ENCODE assay signal across 8 cellular contexts in genomic region chr14:44316647-44317432, GRCh38.
DNase-seq lines count a peak whose midpoint lies in the region; ATAC-seq, FAIRE-seq and TF ChIP-seq lines count a peak whose summit lies in the region.

No MANE protein-coding gene starts in this region.

- H3K9me3 ChIP-seq in endothelial cell of umbilical vein (replicated peaks; ENCODE audit: control insufficient read depth, insufficient read depth, low read length), result no peaks in the 10 kb centered on the region

- dilution Hi-C loops in endothelial cell of umbilical vein (cut with MboI; ENCODE audit: extremely low pct_ligation_motif_present, low sequenced_read_pairs), result no loop called here

- DNase-seq in NCI-H748 (lab: John Stamatoyannopoulos, UW; ENCODE audit: unreplicated experiment) (peak; percentile 67), endothelial cell of umbilical vein (ENCODE audit: low read depth, low spot score) (peak; percentile 47), dedifferentiated amniotic fluid mesenchymal stem cell (ENCODE audit: extremely low spot score) (no peak), germinal center (ENCODE audit: low spot score) (no peak)
- peak; percentile 1 to 3 for DNase-seq in stimulated activated CD8-positive, alpha-beta memory T cell treated with anti-CD3 and anti-CD28 coated beads, Interleukin-15, amount 100 ng/mL, for 48 hours (ENCODE audit: low read depth in 2 of 2)

- no peaks in the 10 kb centered on the region for H3K36me3 ChIP-seq in endothelial cell of umbilical vein (ENCODE audit: control insufficient read depth in 2 of 2, extremely low read depth in 1 of 2, insufficient read depth in 2 of 2, low read length in 2 of 2)

- TF ChIP-seq POLR2A in endothelial cell of umbilical vein (IDR thresholded peaks at IDR 0.05; ENCODE audit: low read depth, low read length), result no peak

- no peak overlapping the region for H3K4me2 ChIP-seq in endothelial cell of umbilical vein (ENCODE audit: insufficient read depth, low read length)

- POLR2A ChIA-PET in endothelial cell of umbilical vein (lab: Charles Lee), result no interaction called here

- ATAC-seq in GM18502 (IDR thresholded peaks at IDR 0.05; ENCODE audit: poor library complexity, unreplicated experiment), result peak; percentile 64
- ATAC-seq in HG02973 (IDR thresholded peaks at IDR 0.05; ENCODE audit: unreplicated experiment), result peak; percentile 59
- ATAC-seq in HG03025 (IDR thresholded peaks at IDR 0.05; ENCODE audit: low FRiP score, unreplicated experiment), result no peak

- no peaks in the 10 kb centered on the region for H3K9me1 ChIP-seq in endothelial cell of umbilical vein (replicated peaks; ENCODE audit: control insufficient read depth, extremely low read depth, insufficient read depth, low read length)

- peak overlapping the region; percentile 51 for H3K27ac ChIP-seq in endothelial cell of umbilical vein (ENCODE audit: insufficient read depth, low read depth, low read length)

- H3K4me1 ChIP-seq in endothelial cell of umbilical vein (ENCODE audit: control insufficient read depth, extremely low read depth, insufficient read depth, low read length), result peaks cover 19% of the 10 kb centered on the region

- no peak overlapping the region for H3K4me3 ChIP-seq in endothelial cell of umbilical vein (replicated peaks in 1 of 3; ENCODE audit: insufficient read depth in 1 of 3, low read depth in 1 of 3, low read length in 3 of 3)

- peak; percentile 88 for FAIRE-seq in endothelial cell of umbilical vein (lab: Jason Lieb, UNC)

- H3K9ac ChIP-seq in endothelial cell of umbilical vein (replicated peaks; ENCODE audit: extremely low read depth, insufficient read depth, low read length), result no peak overlapping the region

- CTCF ChIA-PET in endothelial cell of umbilical vein (lab: Charles Lee), result no interaction called here

- no peaks in the 10 kb centered on the region for H3K79me2 ChIP-seq in endothelial cell of umbilical vein (ENCODE audit: control insufficient read depth, insufficient read depth, low read length)

- BruUV-seq in endothelial cell of umbilical vein (replicated peaks; lab: Mats Ljungman, UMichigan), result TSS peak; percentile 54

- H4K20me1 ChIP-seq in endothelial cell of umbilical vein (replicated peaks; ENCODE audit: control insufficient read depth, extremely low read depth, insufficient read depth, low read length), result no peaks in the 10 kb centered on the region

- no peaks in the 10 kb centered on the region for H3K27me3 ChIP-seq in endothelial cell of umbilical vein (ENCODE audit: control insufficient read depth in 2 of 2, insufficient read depth in 2 of 2, low read length in 2 of 2)

- intact Hi-C loops in endothelial cell of umbilical vein (cut with micrococcal nuclease), result no loop called here

- TF ChIP-seq CTCF in endothelial cell of umbilical vein (IDR thresholded peaks at IDR 0.05; ENCODE audit: extremely low read depth in 1 of 2, insufficient read depth in 1 of 2, low read depth in 1 of 2, low read length in 2 of 2), result no peak

- no peak overlapping the region for H2AFZ ChIP-seq in endothelial cell of umbilical vein (ENCODE audit: low read depth, low read length)

TF ChIP-seq in endothelial cell of umbilical vein, 7 proteins besides CTCF, POLR2A, EP300 and RAD21:
- TF ChIP-seq MYC (IDR thresholded peaks at IDR 0.05; ENCODE audit: low read depth, low read length) (peak; percentile 12), EZH2 (IDR thresholded peaks at IDR 0.05; ENCODE audit: borderline replicate concordance, low read depth, low read length, severe bottlenecking) (no peak), FOS (IDR thresholded peaks at IDR 0.05; ENCODE audit: borderline replicate concordance, insufficient read depth, low read length) (peak; percentile 97), JUN (IDR thresholded peaks at IDR 0.05; ENCODE audit: borderline replicate concordance, insufficient read depth, insufficient read length, low read depth) (peak; percentile 100), GATA2 (IDR thresholded peaks at IDR 0.05; ENCODE audit: insufficient read depth, insufficient read length, low read depth, low read length) (peak; percentile 69), MAX (IDR thresholded peaks at IDR 0.05; ENCODE audit: insufficient read depth, insufficient read length) (no peak), POLR2AphosphoS5 (IDR thresholded peaks at IDR 0.05; ENCODE audit: insufficient read depth, low read depth, low read length) (no peak)

Comparison
In these comparisons a context has a peak if more than half of its experiments do, and no peak if none do; other contexts are left out.
1. DNase-seq: peak in NCI-H748 (single experiment), endothelial cell of umbilical vein (single experiment) and stimulated activated CD8-positive, alpha-beta memory T cell treated with anti-CD3 and anti-CD28 coated beads, Interleukin-15, amount 100 ng/mL, for 48 hours (2 of 2); none in dedifferentiated amniotic fluid mesenchymal stem cell (single experiment) and germinal center (single experiment).